In the genomic region with DNA sequence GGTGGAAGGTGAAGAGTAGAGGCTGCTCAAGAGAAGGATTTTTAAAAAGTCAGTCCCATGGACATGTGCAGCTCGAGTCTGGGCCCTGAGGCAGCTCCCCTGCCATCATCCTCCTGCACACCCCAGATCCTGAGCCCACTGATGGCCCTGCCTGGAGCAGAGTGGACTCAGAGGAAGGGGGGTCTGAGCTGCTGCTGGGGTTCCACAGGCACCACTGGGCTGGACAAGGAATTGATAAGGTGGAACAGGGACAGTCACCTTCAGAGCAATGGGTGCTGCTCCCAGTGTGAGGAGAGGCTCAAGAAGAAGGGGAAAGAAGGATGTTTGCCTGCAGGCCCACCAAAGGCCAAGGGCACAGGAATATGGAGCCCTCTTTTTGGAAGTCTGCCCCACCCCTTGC, we compare ENCODE assay signal across 18 cellular contexts. TPM values are rescaled to one million over a fixed set of nuclear protein-coding genes. Genes with fewer than 3 reads are reported as not detected.
DNase-seq lines count a peak whose midpoint lies in the region; TF ChIP-seq lines count a peak whose summit lies in the region.
"Had no signal": no experiment of that assay in that cellular context is flagged by ENCODE, and none has a peak within 500 bp of the region (broad histone marks: within the 10 kb centered on the region; RNA-seq: fewer than 3 reads in every experiment).

No MANE protein-coding gene starts in this region.

- H3K4me3 ChIP-seq in mammary epithelial cell (replicated peaks in 1 of 3; ENCODE audit: insufficient read depth in 1 of 3, low read depth in 2 of 3, low read length in 3 of 3) (no peak overlapping the region), breast epithelium (no peak overlapping the region), coronary artery (no peak overlapping the region)
- H3K4me3 ChIP-seq: A549, HAP-1 had no signal

- no peak for TF ChIP-seq POLR2A in breast epithelium (IDR thresholded peaks at IDR 0.05)

- H3K36me3 ChIP-seq in mammary epithelial cell (ENCODE audit: insufficient read depth, low read length), result no peaks in the 10 kb centered on the region
- no peaks in the 10 kb centered on the region for H3K36me3 ChIP-seq in breast epithelium
- H3K36me3 ChIP-seq: HAP-1 had no signal

- H3K27ac ChIP-seq in mammary epithelial cell (ENCODE audit: insufficient read depth, low read depth, low read length) (no peak overlapping the region), breast epithelium (no peak overlapping the region), coronary artery (no peak overlapping the region)
- H3K27ac ChIP-seq: A549 had no signal

- 63% methylated on average over 1 of the region's 1 CpG for WGBS in mammary epithelial cell (ENCODE audit: low coverage, missing lambda C conversion rate)

- dilution Hi-C loops in mammary epithelial cell (cut with HindIII; ENCODE audit: low sequenced_read_pairs), result no loop called here

- no peak overlapping the region for H3K9ac ChIP-seq in mammary epithelial cell (ENCODE audit: insufficient read depth, low read length)

- in situ Hi-C loops in mammary epithelial cell (cut with MboI; ENCODE audit: low sequenced_read_pairs in 2 of 2), result loop anchor here in 1 of 2 donors (25.0 kb wide), 1 partner anchor 439 kb away; no protein-coding TSS in a partner anchor

- BruUV-seq in mammary epithelial cell (replicated peaks; lab: Mats Ljungman, UMichigan), result TSS peak; percentile 15

- CTCF ChIA-PET in mammary epithelial cell (lab: Charles Lee; ENCODE audit: low non-redundant PET), result no interaction called here

- no peaks in the 10 kb centered on the region for H3K79me2 ChIP-seq in mammary epithelial cell (ENCODE audit: insufficient read depth, low read length)

- H3K4me2 ChIP-seq in mammary epithelial cell (ENCODE audit: insufficient read depth, low read depth, low read length), result no peak overlapping the region
- H3K4me2 ChIP-seq: A549 had no signal

- no peak for DNase-seq in mammary epithelial cell
- no peak for DNase-seq in breast epithelium (ENCODE audit: low spot score in 2 of 2)
- DNase-seq in coronary artery (ENCODE audit: low spot score), result peak; percentile 38
- DNase-seq in islet precursor cell, result peak; percentile 12
- no peak for DNase-seq in activated naive CD4-positive, alpha-beta T cell treated with anti-CD3 and anti-CD28 coated beads, Interleukin-2, amount 50 U/mL, for 16 hours
- DNase-seq in DMS79 (lab: John Stamatoyannopoulos, UW), result no peak
- DNase-seq: 8988T; ACHN; C1 segment of cervical spinal cord; Calu3; CD4-positive, alpha-beta memory T cell; COR-L47; DMS53; DND-41; GOT3; HFFc6 had no signal

- H3K4me1 ChIP-seq in mammary epithelial cell (ENCODE audit: insufficient read depth, low read length) (no peaks in the 10 kb centered on the region), breast epithelium (no peaks in the 10 kb centered on the region)
- H3K4me1 ChIP-seq: HAP-1 had no signal

- intact Hi-C loops in mammary epithelial cell (cut with micrococcal nuclease), result no loop called here
- intact Hi-C loops in breast epithelium (cut with DNase I; ENCODE audit: low total_unique reads), result no loop called here

- H2AFZ ChIP-seq in mammary epithelial cell (ENCODE audit: low read depth, low read length), result no peak overlapping the region

- H4K20me1 ChIP-seq in mammary epithelial cell (ENCODE audit: insufficient read depth, low read length), result no peaks in the 10 kb centered on the region

- H3K9me3 ChIP-seq in mammary epithelial cell (replicated peaks; ENCODE audit: insufficient read depth, low read length) (no peaks in the 10 kb centered on the region), breast epithelium (no peaks in the 10 kb centered on the region)
- H3K9me3 ChIP-seq: A549, HAP-1 had no signal

- H3K27me3 ChIP-seq in mammary epithelial cell (ENCODE audit: insufficient read depth, low read length), result no peaks in the 10 kb centered on the region
- H3K27me3 ChIP-seq in breast epithelium, result peaks cover 0 to 21% of the 10 kb centered on the region in 2 donors

- TF ChIP-seq CTCF in mammary epithelial cell (conservative IDR thresholded peaks at IDR 0.05 in 1 of 2, IDR thresholded peaks at IDR 0.05 in 1 of 2; ENCODE audit: extremely low read depth in 1 of 2, insufficient read depth in 1 of 2, low read depth in 1 of 2, low read length in 2 of 2) (no peak), breast epithelium (IDR thresholded peaks at IDR 0.05) (no peak), coronary artery (IDR thresholded peaks at IDR 0.05) (no peak)

RNA-seq across cellular contexts. Expression of gene ULBP2, which starts 6.2 kb away (rescaled TPM):
- total RNA-seq in mammary epithelial cell (10 to 100 TPM; 12.9 to 14.5 TPM), breast epithelium (1 to 10 TPM in 1 of 3 donors, under 1 TPM in 1, not detected in 1; 0.88 to 1.3 TPM)
- polyA plus RNA-seq in mammary epithelial cell, result 20.7 TPM
- 1.7 TPM for polyA minus RNA-seq in mammary epithelial cell
- total RNA-seq: CD4-positive, alpha-beta memory T cell had no signal

RNA-seq across cellular contexts. Expression of gene ULBP1, which starts 15.7 kb away (rescaled TPM):
- total RNA-seq in mammary epithelial cell (10 to 100 TPM in 1 of 2 donors, 1 to 10 TPM in 1; 5.2 to 23.5 TPM), breast epithelium (under 1 TPM in 2 of 3 donors, not detected in 1; under 0.01 to 0.29 TPM)
- polyA plus RNA-seq in mammary epithelial cell, result 1.3 TPM
- not detected for polyA minus RNA-seq in mammary epithelial cell
- total RNA-seq: CD4-positive, alpha-beta memory T cell had no signal
- polyA plus RNA-seq: CD4-positive, alpha-beta memory T cell had no signal

RNA-seq across cellular contexts. Expression of gene RAET1G, which starts 25.1 kb away (rescaled TPM):
- total RNA-seq in mammary epithelial cell, result 10 to 100 TPM in 1 of 2 donors, 1 to 10 TPM in 1; 6.3 to 28.8 TPM
- 32.3 TPM for polyA plus RNA-seq in mammary epithelial cell
- polyA minus RNA-seq in mammary epithelial cell, result 3.1 TPM
- 1 to 10 TPM in 1 of 3 donors, not detected in 2; 2.2 TPM for total RNA-seq in breast epithelium
- total RNA-seq: CD4-positive, alpha-beta memory T cell had no signal
- polyA plus RNA-seq: CD4-positive, alpha-beta memory T cell had no signal

RNA-seq across cellular contexts. Expression of gene RAET1E, which starts 50.1 kb away (rescaled TPM):
- 10 to 100 TPM in 1 of 2 donors, 1 to 10 TPM in 1; 9.2 to 15.0 TPM for total RNA-seq in mammary epithelial cell
- 18.5 TPM for polyA plus RNA-seq in mammary epithelial cell
- not detected for polyA minus RNA-seq in mammary epithelial cell
- 1 to 10 TPM in 1 of 3 donors, not detected in 2; 2.0 TPM for total RNA-seq in breast epithelium
- total RNA-seq: Calu3; CD4-positive, alpha-beta memory T cell had no signal
- polyA plus RNA-seq: CD4-positive, alpha-beta memory T cell had no signal

Comparison
In these comparisons a context has a peak if more than half of its experiments do, and no peak if none do; other contexts are left out.
1. RNA of gene ULBP2, which starts 6.2 kb away (total RNA-seq): 12.9 to 14.5 TPM in mammary epithelial cell; 0.88 to 1.3 TPM in breast epithelium; every median in the first group is over 4 times any median in the second.
2. RNA of gene ULBP1, which starts 15.7 kb away (total RNA-seq): 5.2 to 23.5 TPM in mammary epithelial cell; under 0.01 to 0.29 TPM in breast epithelium; every median in the first group is over 4 times any median in the second.
3. DNase-seq: peak in coronary artery (single experiment) and islet precursor cell (single experiment); none in mammary epithelial cell (single experiment), breast epithelium (0 of 2), activated naive CD4-positive, alpha-beta T cell treated with anti-CD3 and anti-CD28 coated beads, Interleukin-2, amount 50 U/mL, for 16 hours (single experiment) and DMS79 (single experiment).